In the genomic region with DNA sequence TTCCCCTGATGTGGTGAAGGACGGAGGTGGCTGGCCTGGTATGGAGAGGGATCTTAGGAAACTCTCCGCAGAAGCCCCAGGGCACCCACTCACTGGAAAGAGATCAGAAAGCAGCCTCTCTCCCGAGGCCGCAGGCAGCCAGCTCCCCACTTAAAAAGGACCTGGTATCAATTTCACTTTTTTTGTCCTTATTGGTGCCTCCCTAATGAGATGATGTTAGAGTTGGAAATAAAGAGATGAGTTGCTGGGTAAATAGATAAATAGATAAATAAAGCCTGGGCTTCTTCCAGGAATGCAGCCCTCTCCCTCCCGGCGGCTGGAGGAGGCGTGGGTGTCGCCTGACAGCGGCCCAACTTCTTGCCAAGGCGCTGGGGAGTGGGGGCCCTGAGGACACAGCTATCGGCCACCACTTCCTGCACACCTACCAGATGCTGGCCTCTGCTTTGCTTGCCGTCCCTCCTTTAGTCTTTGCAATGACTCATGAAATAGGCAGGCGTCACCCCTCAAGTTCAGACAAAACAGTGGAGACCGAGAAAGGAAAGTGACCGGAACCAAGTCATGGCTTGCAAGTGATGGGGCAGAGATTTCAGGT, we compare ENCODE assay signal across 18 cellular contexts. TPM values are rescaled to one million over a fixed set of nuclear protein-coding genes. Genes with fewer than 3 reads are reported as not detected.
DNase-seq lines count a peak whose midpoint lies in the region; TF ChIP-seq lines count a peak whose summit lies in the region.
"Had no signal": no experiment of that assay in that cellular context is flagged by ENCODE, and none has a peak within 500 bp of the region (broad histone marks: within the 10 kb centered on the region; RNA-seq: fewer than 3 reads in every experiment).

No MANE protein-coding gene starts in this region.

- H3K23ac ChIP-seq in H9 (ENCODE audit: insufficient read length, low read depth, low read length): no peak overlapping the region

- no peaks in the 10 kb centered on the region for H3K79me2 ChIP-seq in H9 (ENCODE audit: insufficient read depth, low read length)

- H3K56ac ChIP-seq in H9 (ENCODE audit: insufficient read length, low read depth, low read length): no peak overlapping the region

- H4K91ac ChIP-seq in H9 (ENCODE audit: insufficient read length, low read depth, low read length): no peak overlapping the region

- no peaks in the 10 kb centered on the region for H4K20me1 ChIP-seq in H9 (ENCODE audit: control insufficient read depth, insufficient read depth, insufficient read length)

- H3K14ac ChIP-seq in H9 (ENCODE audit: insufficient read depth, low read length): no peak overlapping the region

- DNase-seq in A172 (ENCODE audit: low spot score): peak; percentile 85
- peak; percentile 23 for DNase-seq in H9
- DNase-seq in MCF 10A (ENCODE audit: unreplicated experiment): peak; percentile 59
- peak; percentile 72 for DNase-seq in islet precursor cell
- no peak for DNase-seq in COR-L47 (lab: John Stamatoyannopoulos, UW)
- no peak for DNase-seq in NCI-H2171 (lab: John Stamatoyannopoulos, UW)
- no peak for DNase-seq in GDM1 (lab: John Stamatoyannopoulos, UW)
- DNase-seq in stimulated activated CD4-positive, alpha-beta T cell treated with anti-CD3 and anti-CD28 coated beads, Interleukin-15, amount 100 ng/mL, for 24 hours: no peak
- DNase-seq: ACHN; activated CD4-positive, alpha-beta T cell treated with anti-CD3 and anti-CD28 coated beads for 36 hours; dermis blood vessel endothelial cell; DMS 273 treated with DMSO at 0.1 percent for 48 hours; NCI-H1417 treated with DMSO at 0.1 percent for 48 hours; NCI-H524; nucleus accumbens; T-helper 1 cell had no signal

- H2BK5ac ChIP-seq in H9 (ENCODE audit: insufficient read length, low read length): no peak overlapping the region

- H3K36me3 Mint-ChIP-seq in H9 (ENCODE audit: insufficient read depth in 1 of 3, low read depth in 3 of 3): peaks cover 0 to 3% (median 0%) of the 10 kb centered on the region in 3 experiments; a peak in 2 of 7 replicates
- no peaks in the 10 kb centered on the region for H3K36me3 Mint-ChIP-seq in MCF 10A (ENCODE audit: insufficient read depth, unreplicated experiment)

- H2BK20ac ChIP-seq in H9 (ENCODE audit: low read depth, low read length, poor library complexity, severe bottlenecking): no peak overlapping the region

- H3K4ac ChIP-seq in H9 (ENCODE audit: low read depth, low read length): no peak overlapping the region

- no peak overlapping the region for H4K8ac ChIP-seq in H9 (replicated peaks; ENCODE audit: insufficient read length, low read depth, low read length)

- no peaks in the 10 kb centered on the region for H3K23me2 ChIP-seq in H9 (ENCODE audit: insufficient read length, low read depth, low read length, poor library complexity, severe bottlenecking)

- H3K27me3 Mint-ChIP-seq in H9 (ENCODE audit: low read depth) (peaks cover 13% of the 10 kb centered on the region), MCF 10A (ENCODE audit: insufficient read depth, unreplicated experiment) (peaks cover 1% of the 10 kb centered on the region)

- no peak overlapping the region for H3T11ph ChIP-seq in H9 (ENCODE audit: low read length)

- peaks cover 49 to 50% of the 10 kb centered on the region in 2 experiments for H3K4me1 Mint-ChIP-seq in H9
- peaks cover 15% of the 10 kb centered on the region for H3K4me1 Mint-ChIP-seq in MCF 10A (ENCODE audit: insufficient read depth, unreplicated experiment)
- H3K4me1 Mint-ChIP-seq: activated CD4-positive, alpha-beta T cell treated with anti-CD3 and anti-CD28 coated beads for 36 hours had no signal

- no peak overlapping the region for H4K5ac ChIP-seq in H9 (ENCODE audit: insufficient read length, low read depth, low read length)

- no peak overlapping the region for H2BK120ac ChIP-seq in H9 (ENCODE audit: low read depth, low read length, poor library complexity, severe bottlenecking)

- no peak overlapping the region for H3K9ac ChIP-seq in H9 (ENCODE audit: extremely low read depth, insufficient read length, low read length)

- H2AK5ac ChIP-seq in H9 (ENCODE audit: insufficient read length, low read length): no peak overlapping the region

- H3K27ac ChIP-seq in H9 (ENCODE audit: insufficient read length, low read depth, low read length): no peak overlapping the region
- H3K27ac ChIP-seq: suprapubic skin had no signal

- no peak overlapping the region for H3K4me2 ChIP-seq in H9 (ENCODE audit: insufficient read depth, insufficient read length, low read length)

- no CpG with 5 or more reads among the region's 15 CpGs for WGBS in H9 (ENCODE audit: extremely low coverage, insufficient read length, low lambda C conversion rate)

- H3K4me3 Mint-ChIP-seq in H9: peak overlapping the region in 1 of 2 experiments; percentile 9; a peak in 1 of 5 replicates
- peak overlapping the region; percentile 28 for H3K4me3 Mint-ChIP-seq in MCF 10A (ENCODE audit: unreplicated experiment)
- H3K4me3 Mint-ChIP-seq: activated CD4-positive, alpha-beta T cell treated with anti-CD3 and anti-CD28 coated beads for 36 hours had no signal

- H3K18ac ChIP-seq in H9 (ENCODE audit: insufficient read length, low read depth, low read length): no peak overlapping the region

- POLR2A ChIA-PET in MCF 10A (lab: Yijun Ruan, JAX): interaction anchor here (1.2 kb wide), 1 partner anchor 97 kb away, joined by 4 read pairs; no protein-coding TSS in a partner anchor

- BruUV-seq in MCF 10A (replicated peaks; lab: Mats Ljungman, UMichigan): no TSS peak

- CTCF ChIA-PET in MCF 10A (lab: Yijun Ruan, JAX): no interaction called here

- H3K79me1 ChIP-seq in H9 (ENCODE audit: insufficient read depth, low read depth, low read length, poor library complexity, severe bottlenecking): no peaks in the 10 kb centered on the region

- H3K27me3 ChIP-seq in H9 (ENCODE audit: insufficient read depth, low read length): no peaks in the 10 kb centered on the region
- H3K27me3 ChIP-seq: suprapubic skin had no signal

- intact Hi-C loops in MCF 10A (cut with micrococcal nuclease): no loop called here

- no peak overlapping the region for H2AFZ ChIP-seq in H9 (ENCODE audit: low read length)

- H3K9me3 ChIP-seq in H9 (ENCODE audit: control insufficient read depth, low read depth, low read length): no peaks in the 10 kb centered on the region
- H3K9me3 ChIP-seq: suprapubic skin had no signal

- peaks cover 1 to 2% of the 10 kb centered on the region in 2 experiments; a peak in 3 of 5 replicates for H3K9me3 Mint-ChIP-seq in H9
- peaks cover 2% of the 10 kb centered on the region for H3K9me3 Mint-ChIP-seq in MCF 10A (ENCODE audit: unreplicated experiment)

- H2BK15ac ChIP-seq in H9 (ENCODE audit: low read depth, low read length): no peak overlapping the region

- peaks cover 11% of the 10 kb centered on the region; the same call in 1 of the 2 replicates for H3K4me1 ChIP-seq in H9 (ENCODE audit: insufficient read depth, low read length)

- no peak for TF ChIP-seq CTCF in H9 (conservative IDR thresholded peaks at IDR 0.05)
- no peak for TF ChIP-seq CTCF in MCF 10A (IDR thresholded peaks at IDR 0.05; ENCODE audit: unreplicated experiment)

- no peak overlapping the region for H2BK12ac ChIP-seq in H9 (ENCODE audit: insufficient read length, low read depth, low read length)

- H3K27ac Mint-ChIP-seq in H9 (no peak overlapping the region), MCF 10A (ENCODE audit: low read depth, unreplicated experiment) (peak overlapping the region; percentile 39)
- H3K27ac Mint-ChIP-seq: activated CD4-positive, alpha-beta T cell treated with anti-CD3 and anti-CD28 coated beads for 36 hours had no signal

RNA-seq across cellular contexts. Expression of a gene that starts 42.9 kb away (rescaled TPM):
- total RNA-seq in A172 (2014; rRNA removed; shearing (Covaris generic)): not detected in 2 replicates
- total RNA-seq in H9 (2021): not detected in 2 replicates
- total RNA-seq in MCF 10A (2022): not detected in 2 replicates
- total RNA-seq: activated CD4-positive, alpha-beta T cell treated with anti-CD3 and anti-CD28 coated beads for 36 hours; dermis blood vessel endothelial cell; lung; suprapubic skin had no signal

Comparison
In these comparisons a context has a peak if more than half of its experiments do, and no peak if none do; other contexts are left out.
1. DNase-seq: peak in A172 (single experiment), H9 (single experiment), MCF 10A (single experiment) and islet precursor cell (single experiment); none in COR-L47 (single experiment), NCI-H2171 (single experiment), GDM1 (single experiment) and stimulated activated CD4-positive, alpha-beta T cell treated with anti-CD3 and anti-CD28 coated beads, Interleukin-15, amount 100 ng/mL, for 24 hours (single experiment).